ENCODE assay signal across 8 cellular contexts in the genomic region with DNA sequence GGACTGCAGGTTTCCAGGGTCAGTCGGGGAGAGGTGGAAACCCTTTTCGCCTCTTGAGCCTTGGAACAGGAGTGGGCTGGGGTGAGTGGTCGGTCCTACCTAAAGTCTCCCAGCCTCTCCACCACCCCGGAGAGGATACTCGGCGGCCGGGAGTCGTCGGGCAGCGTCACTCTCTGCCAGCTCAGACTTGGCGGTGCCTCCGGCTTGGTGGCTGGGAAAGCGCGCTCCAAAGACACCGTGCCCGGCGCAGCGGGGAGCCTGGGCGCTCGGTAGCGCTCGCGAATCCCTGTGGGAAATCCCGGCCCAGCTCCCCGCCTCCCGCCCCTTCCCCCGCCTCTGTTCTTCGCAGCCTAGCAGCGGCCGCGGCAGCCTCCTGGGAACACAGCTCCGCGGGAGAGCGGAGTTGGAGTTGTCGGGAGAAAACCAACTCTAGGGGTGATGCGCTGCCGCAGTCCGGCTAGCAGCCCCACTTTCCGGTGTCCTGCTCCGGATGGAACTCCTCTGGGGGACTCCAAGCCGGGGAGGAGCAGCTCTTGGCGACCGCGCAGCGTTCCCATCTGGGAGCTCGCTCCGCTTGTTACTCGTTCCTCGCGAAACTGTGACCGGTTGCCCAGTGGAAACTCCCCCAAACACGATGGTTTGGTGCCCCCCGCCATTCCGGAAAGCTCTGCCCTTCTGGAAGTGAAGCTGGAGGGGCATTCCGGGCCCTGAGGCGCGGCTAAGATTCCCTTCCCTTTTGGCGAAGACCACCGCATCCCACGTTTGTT. TPM values are rescaled to one million over a fixed set of nuclear protein-coding genes. Genes with fewer than 3 reads are reported as not detected.
DNase-seq lines count a peak whose midpoint lies in the region; ATAC-seq lines count a peak whose summit lies in the region.

No MANE protein-coding gene starts in this region.

- H3K27ac ChIP-seq in SJSA1 (no peak overlapping the region), iPS-18a (ENCODE audit: low read length) (no peak overlapping the region), subcutaneous abdominal adipose tissue (ENCODE audit: low read depth, low read length) (no peak overlapping the region)

- peak; percentile 14 for DNase-seq in NCI-H82 (lab: John Stamatoyannopoulos, UW)
- DNase-seq in NCI-H82 treated with DMSO at 0.1 percent for 48 hours (lab: John Stamatoyannopoulos, UW; ENCODE audit: unreplicated experiment), result no peak
- DNase-seq in SJSA1 (ENCODE audit: low read depth in 1 of 2, low spot score in 2 of 2), result no peak
- no peak for DNase-seq in stimulated activated CD4-positive, alpha-beta T cell treated with anti-CD3 and anti-CD28 coated beads, Interleukin-4, amount 100 ng/mL, for 4 hours
- no peak for DNase-seq in H4 (ENCODE audit: low spot score)

- H3K36me3 ChIP-seq in SJSA1 (no peaks in the 10 kb centered on the region), iPS-18a (ENCODE audit: control insufficient read depth, low read depth, low read length) (no peaks in the 10 kb centered on the region), subcutaneous abdominal adipose tissue (ENCODE audit: control insufficient read depth in 5 of 5, insufficient read depth in 5 of 5, low read length in 5 of 5) (no peaks in the 10 kb centered on the region)

- H3K4me3 ChIP-seq in SJSA1 (peak overlapping the region; percentile 29), iPS-18a (ENCODE audit: low read length) (peak overlapping the region; percentile 77), subcutaneous abdominal adipose tissue (ENCODE audit: low read depth in 1 of 5, low read length in 5 of 5) (peak overlapping the region in 4 of 5 donors; percentile 73 to 80 (median 75))

- ATAC-seq in HG02938 (IDR thresholded peaks at IDR 0.05; ENCODE audit: unreplicated experiment), result no peak

- H3K9ac ChIP-seq in iPS-18a (ENCODE audit: low read length), result peak overlapping the region; percentile 37
- H3K9ac ChIP-seq in subcutaneous abdominal adipose tissue (ENCODE audit: low read length in 5 of 5), result no peak overlapping the region

- peaks cover 33% of the 10 kb centered on the region for H3K27me3 ChIP-seq in SJSA1 (replicated peaks)
- H3K27me3 ChIP-seq in iPS-18a (ENCODE audit: control insufficient read depth, insufficient read depth, low read length), result peaks cover 50% of the 10 kb centered on the region
- peaks cover 14 to 30% (median 23%) of the 10 kb centered on the region in 5 donors for H3K27me3 ChIP-seq in subcutaneous abdominal adipose tissue (ENCODE audit: control insufficient read depth in 5 of 5, insufficient read depth in 4 of 5, low read length in 5 of 5)

- H3K4me1 ChIP-seq in SJSA1 (replicated peaks) (peaks cover 15% of the 10 kb centered on the region), iPS-18a (ENCODE audit: control insufficient read depth, low read depth, low read length) (peaks cover 6% of the 10 kb centered on the region), subcutaneous abdominal adipose tissue (ENCODE audit: control insufficient read depth in 5 of 5, insufficient read depth in 5 of 5, low read length in 5 of 5) (peaks cover 0 to 43% (median 39%) of the 10 kb centered on the region in 5 donors)

- H3K9me3 ChIP-seq in SJSA1 (replicated peaks) (no peaks in the 10 kb centered on the region), iPS-18a (ENCODE audit: control insufficient read depth, low read depth, low read length) (no peaks in the 10 kb centered on the region), subcutaneous abdominal adipose tissue (ENCODE audit: control insufficient read depth in 5 of 5, low read length in 5 of 5) (no peaks in the 10 kb centered on the region)

RNA-seq across cellular contexts. Expression of gene EPHB1, which starts 1.4 kb away (rescaled TPM):
- not detected in 2 replicates for total RNA-seq in SJSA1 (2014; rRNA removed; shearing (Covaris generic))
- total RNA-seq in H4 (2014; rRNA removed; shearing (Covaris generic)), result 0.29 and 1.2 TPM in 2 replicates
